ENCODE assay signal across 20 cellular contexts in genomic region chr22:33895444-33895843, GRCh38. TPM values are rescaled to one million over a fixed set of nuclear protein-coding genes. Genes with fewer than 3 reads are reported as not detected.
DNase-seq lines count a peak whose midpoint lies in the region; ATAC-seq and TF ChIP-seq lines count a peak whose summit lies in the region.
"Had no signal": no experiment of that assay in that cellular context is flagged by ENCODE, and none has a peak within 500 bp of the region (broad histone marks: within the 10 kb centered on the region; RNA-seq: fewer than 3 reads in every experiment).

No MANE protein-coding gene starts in this region.

- H3K9ac ChIP-seq in H9 (ENCODE audit: extremely low read depth, insufficient read length, low read length) (no peak overlapping the region), mesenchymal stem cell (ENCODE audit: low read length) (no peak overlapping the region)
- H3K9ac ChIP-seq: SK-N-SH had no signal

- CTCF ChIA-PET in WTC11 (lab: Charles Lee): no interaction called here

- ATAC-seq in WTC11: no peak

- H3K9me3 Mint-ChIP-seq in H9 (peaks cover 2 to 3% of the 10 kb centered on the region in 2 experiments; a peak in 3 of 5 replicates), WTC11 (peaks cover 7% of the 10 kb centered on the region)

- no peak overlapping the region for H3K56ac ChIP-seq in H9 (ENCODE audit: insufficient read length, low read depth, low read length)

- no peak overlapping the region for H3K23ac ChIP-seq in H9 (ENCODE audit: insufficient read length, low read depth, low read length)
- no peak overlapping the region for H3K23ac ChIP-seq in mesenchymal stem cell (ENCODE audit: low read length in 2 of 2)

- H3K23me2 ChIP-seq in H9 (ENCODE audit: insufficient read length, low read depth, low read length, poor library complexity, severe bottlenecking): no peaks in the 10 kb centered on the region

- no peak overlapping the region for H4K8ac ChIP-seq in H9 (replicated peaks; ENCODE audit: insufficient read length, low read depth, low read length)
- H4K8ac ChIP-seq in mesenchymal stem cell (ENCODE audit: low read length): peak overlapping the region; percentile 43

- WGBS in H9 (ENCODE audit: extremely low coverage, insufficient read length, low lambda C conversion rate): no CpG with 5 or more reads among the region's 2 CpGs
- 89% methylated on average over 2 of the region's 2 CpGs for WGBS in mesenchymal stem cell

- peaks cover 5% of the 10 kb centered on the region for H3K9me3 ChIP-seq in left ventricle myocardium inferior (replicated peaks)
- H3K9me3 ChIP-seq in right atrium auricular region: no peaks in the 10 kb centered on the region
- no peaks in the 10 kb centered on the region for H3K9me3 ChIP-seq in H9 (ENCODE audit: control insufficient read depth, low read depth, low read length)
- H3K9me3 ChIP-seq in mesenchymal stem cell (ENCODE audit: control insufficient read depth, low read length): no peaks in the 10 kb centered on the region
- H3K9me3 ChIP-seq: SK-N-SH had no signal

- POLR2A ChIA-PET in WTC11 (lab: Charles Lee): interaction anchor here (0.6 kb wide), 1 partner anchor 17 kb away, joined by 5 read pairs; no protein-coding TSS in a partner anchor

- no peak overlapping the region for H3K4me2 ChIP-seq in H9 (ENCODE audit: insufficient read depth, insufficient read length, low read length)
- no peak overlapping the region for H3K4me2 ChIP-seq in mesenchymal stem cell (ENCODE audit: low read length, poor library complexity, severe bottlenecking)
- H3K4me2 ChIP-seq: PC-9, SK-N-SH had no signal

- no peak overlapping the region for H4K5ac ChIP-seq in H9 (ENCODE audit: insufficient read length, low read depth, low read length)

- H3K27me3 ChIP-seq in left ventricle myocardium inferior (ENCODE audit: low read depth): no peaks in the 10 kb centered on the region
- H3K27me3 ChIP-seq in right atrium auricular region: no peaks in the 10 kb centered on the region
- no peaks in the 10 kb centered on the region for H3K27me3 ChIP-seq in H9 (ENCODE audit: insufficient read depth, low read length)
- no peaks in the 10 kb centered on the region for H3K27me3 ChIP-seq in mesenchymal stem cell (ENCODE audit: control insufficient read depth in 1 of 2, insufficient read depth in 1 of 2, low read length in 2 of 2)

- H2BK12ac ChIP-seq in H9 (ENCODE audit: insufficient read length, low read depth, low read length) (no peak overlapping the region), mesenchymal stem cell (ENCODE audit: low read length in 2 of 2) (no peak overlapping the region)

- H3K27me3 Mint-ChIP-seq in H9 (ENCODE audit: low read depth) (no peaks in the 10 kb centered on the region), WTC11 (ENCODE audit: low read depth) (no peaks in the 10 kb centered on the region)

- no peaks in the 10 kb centered on the region for H4K20me1 ChIP-seq in H9 (ENCODE audit: control insufficient read depth, insufficient read depth, insufficient read length)

- H2AFZ ChIP-seq in H9 (ENCODE audit: low read length) (no peak overlapping the region), mesenchymal stem cell (ENCODE audit: low read depth, low read length) (no peak overlapping the region)
- H2AFZ ChIP-seq: PC-9 had no signal

- peaks cover 7 to 16% (median 14%) of the 10 kb centered on the region in 3 experiments; a peak in 5 of 7 replicates for H3K36me3 Mint-ChIP-seq in H9 (ENCODE audit: insufficient read depth in 1 of 3, low read depth in 3 of 3)
- peaks cover 12% of the 10 kb centered on the region for H3K36me3 Mint-ChIP-seq in WTC11

- H4K91ac ChIP-seq in H9 (ENCODE audit: insufficient read length, low read depth, low read length) (no peak overlapping the region), mesenchymal stem cell (ENCODE audit: low read length) (no peak overlapping the region)

- no peaks in the 10 kb centered on the region for H3K36me3 ChIP-seq in left ventricle myocardium inferior
- H3K36me3 ChIP-seq in right atrium auricular region: no peaks in the 10 kb centered on the region
- no peaks in the 10 kb centered on the region for H3K36me3 ChIP-seq in mesenchymal stem cell (ENCODE audit: control insufficient read depth in 1 of 2, insufficient read depth in 2 of 2, low read depth in 1 of 2, low read length in 2 of 2)

- H3K4me1 Mint-ChIP-seq in H9: peaks cover 94 to 97% of the 10 kb centered on the region in 2 experiments
- H3K4me1 Mint-ChIP-seq in WTC11: peaks cover 96% of the 10 kb centered on the region

- intact Hi-C loops in left ventricle myocardium inferior (cut with micrococcal nuclease): no loop called here

- H2BK15ac ChIP-seq in H9 (ENCODE audit: low read depth, low read length): no peak overlapping the region
- peak overlapping the region; percentile 15 for H2BK15ac ChIP-seq in mesenchymal stem cell (ENCODE audit: low read depth, poor library complexity, severe bottlenecking)

- H2BK20ac ChIP-seq in H9 (ENCODE audit: low read depth, low read length, poor library complexity, severe bottlenecking): no peak overlapping the region

- H3K79me1 ChIP-seq in H9 (ENCODE audit: insufficient read depth, low read depth, low read length, poor library complexity, severe bottlenecking) (peaks cover 10% of the 10 kb centered on the region), mesenchymal stem cell (replicated peaks; ENCODE audit: low read length, poor library complexity, severe bottlenecking) (peaks cover 20% of the 10 kb centered on the region)

- H3K4me3 Mint-ChIP-seq in H9: no peak overlapping the region
- no peak overlapping the region for H3K4me3 Mint-ChIP-seq in WTC11

- H2BK120ac ChIP-seq in H9 (ENCODE audit: low read depth, low read length, poor library complexity, severe bottlenecking) (no peak overlapping the region), mesenchymal stem cell (ENCODE audit: low read depth, low read length) (no peak overlapping the region)

- H3K4me1 ChIP-seq in left ventricle myocardium inferior (peaks cover 86% of the 10 kb centered on the region), right atrium auricular region (peaks cover 0 to 23% of the 10 kb centered on the region in 2 donors), H9 (ENCODE audit: insufficient read depth, low read length) (peaks cover 48% of the 10 kb centered on the region), mesenchymal stem cell (ENCODE audit: control insufficient read depth, insufficient read depth, low read depth, low read length) (no peaks in the 10 kb centered on the region)

- H3K14ac ChIP-seq in H9 (ENCODE audit: insufficient read depth, low read length) (no peak overlapping the region), mesenchymal stem cell (ENCODE audit: low read length in 2 of 2) (no peak overlapping the region)

- no peak for TF ChIP-seq CTCF in left ventricle myocardium inferior (IDR thresholded peaks at IDR 0.05; ENCODE audit: borderline replicate concordance)
- no peak for TF ChIP-seq CTCF in right atrium auricular region (IDR thresholded peaks at IDR 0.05)
- no peak for TF ChIP-seq CTCF in H9 (conservative IDR thresholded peaks at IDR 0.05)
- no peak for TF ChIP-seq CTCF in WTC11 (IDR thresholded peaks at IDR 0.05)

- H3K4ac ChIP-seq in H9 (ENCODE audit: low read depth, low read length) (no peak overlapping the region), mesenchymal stem cell (ENCODE audit: low read depth in 1 of 2, low read length in 2 of 2) (no peak overlapping the region)

- H3K27ac Mint-ChIP-seq in H9 (peak overlapping the region; percentile 50 to 97 (median 96); a peak in 6 of 7 replicates), WTC11 (peak overlapping the region; percentile 99; the same call in 1 of the 2 replicates)

- H2BK5ac ChIP-seq in H9 (ENCODE audit: insufficient read length, low read length): no peak overlapping the region
- no peak overlapping the region for H2BK5ac ChIP-seq in mesenchymal stem cell (ENCODE audit: low read depth, low read length, poor library complexity, severe bottlenecking)

- DNase-seq in left ventricle myocardium inferior (no peak), right atrium auricular region (ENCODE audit: low spot score) (no peak), H9 (no peak), WTC11 (ENCODE audit: low spot score) (no peak), mesenchymal stem cell (no peak), superior temporal gyrus (ENCODE audit: extremely low spot score) (no peak)
- DNase-seq in effector CD4-positive, alpha-beta T cell: no peak
- no peak for DNase-seq in activated CD4-positive, CD25-positive, alpha-beta regulatory T cell (lab: John Stamatoyannopoulos, UW)
- DNase-seq: AML-193, EL, GF-D8, HCEC 1CT, IMR-90, NCI-H1105 treated with DMSO at 0.1 percent for 48 hours, NCI-H2029 treated with DMSO at 0.1 percent for 48 hours, NCI-H2171 treated with DMSO at 0.1 percent for 48 hours, PC-9, SIG-M5, SK-N-SH had no signal

- H3K4me3 ChIP-seq in left ventricle myocardium inferior (no peak overlapping the region), right atrium auricular region (no peak overlapping the region), mesenchymal stem cell (ENCODE audit: insufficient read depth in 1 of 2, low read depth in 1 of 2, low read length in 2 of 2) (no peak overlapping the region)
- H3K4me3 ChIP-seq: PC-9 had no signal

- H3T11ph ChIP-seq in H9 (ENCODE audit: low read length): no peak overlapping the region

- no peak overlapping the region for H3K18ac ChIP-seq in H9 (ENCODE audit: insufficient read length, low read depth, low read length)
- H3K18ac ChIP-seq in mesenchymal stem cell (ENCODE audit: low read depth in 1 of 2, low read length in 2 of 2): no peak overlapping the region

- H3K79me2 ChIP-seq in H9 (ENCODE audit: insufficient read depth, low read length): peaks cover 62% of the 10 kb centered on the region

- H3K27ac ChIP-seq in left ventricle myocardium inferior (replicated peaks) (peak overlapping the region; percentile 75), right atrium auricular region (peak overlapping the region in 1 of 2 donors; percentile 28), H9 (ENCODE audit: insufficient read length, low read depth, low read length) (peak overlapping the region; percentile 63), mesenchymal stem cell (ENCODE audit: low read length, poor library complexity, severe bottlenecking) (no peak overlapping the region)
- H3K27ac ChIP-seq: PC-9, RWPE1 had no signal

- H2AK5ac ChIP-seq in H9 (ENCODE audit: insufficient read length, low read length) (no peak overlapping the region), mesenchymal stem cell (ENCODE audit: low read length, severe bottlenecking) (no peak overlapping the region)

TF ChIP-seq in WTC11, 78 proteins besides CTCF, POLR2A, EP300 and RAD21 (continues in another document):
- TF ChIP-seq SP1 (CRISPR knock-in tag; conservative IDR thresholded peaks at IDR 0.05): no peak
- TF ChIP-seq NFYB (CRISPR knock-in tag; conservative IDR thresholded peaks at IDR 0.05; ENCODE audit: low read depth): no peak

RNA-seq across cellular contexts. Expression of gene LARGE1, which starts 24.8 kb away (rescaled TPM):
- total RNA-seq in left ventricle myocardium inferior (117 TPM), right atrium auricular region (100 to 1,000 TPM in 1 of 2 donors, 10 to 100 TPM in 1; 80.5 to 101 TPM), H9 (2021) (41.7 and 43.5 TPM in 2 replicates), WTC11 (2021) (62.4 to 72.6 TPM (median 68.8 TPM) in 3 replicates)
- 19.1 TPM for polyA plus RNA-seq in mesenchymal stem cell (2013, experiment 1 of 2)
- polyA plus RNA-seq in mesenchymal stem cell (2013, experiment 2 of 2): 18.2 TPM
